Comparison of ENCODE assay signal across 8 cellular contexts in genomic region chr12:111313833-111314259, GRCh38. TPM values are rescaled to one million over a fixed set of nuclear protein-coding genes. Genes with fewer than 3 reads are reported as not detected.
DNase-seq lines count a peak whose midpoint lies in the region; ATAC-seq and TF ChIP-seq lines count a peak whose summit lies in the region.

No MANE protein-coding gene starts in this region.

- H3K27me3 Mint-ChIP-seq in CD8-positive, alpha-beta memory T cell: peaks cover 7 to 32% of the 10 kb centered on the region in 2 donors
- H3K27me3 Mint-ChIP-seq in activated T-cell treated with anti-CD3 and anti-CD28 coated beads, Interleukin-2, amount 50 U/mL, for 72 hours (ENCODE audit: low read depth): peaks cover 6% of the 10 kb centered on the region
- peaks cover 4% of the 10 kb centered on the region for H3K27me3 Mint-ChIP-seq in neural progenitor cell (ENCODE audit: insufficient read depth, low read depth)

- peak overlapping the region in 1 of 7 donors; percentile 11 for H3K4me3 Mint-ChIP-seq in CD8-positive, alpha-beta memory T cell
- no peak overlapping the region for H3K4me3 Mint-ChIP-seq in activated T-cell treated with anti-CD3 and anti-CD28 coated beads, Interleukin-2, amount 50 U/mL, for 72 hours
- H3K4me3 Mint-ChIP-seq in neural progenitor cell: no peak overlapping the region

- H3K4me1 Mint-ChIP-seq in CD8-positive, alpha-beta memory T cell: peaks cover 4 to 6% (median 6%) of the 10 kb centered on the region in 3 donors
- peaks cover 13% of the 10 kb centered on the region for H3K4me1 Mint-ChIP-seq in activated T-cell treated with anti-CD3 and anti-CD28 coated beads, Interleukin-2, amount 50 U/mL, for 72 hours (ENCODE audit: low read depth)
- peaks cover 2% of the 10 kb centered on the region for H3K4me1 Mint-ChIP-seq in neural progenitor cell

- no peaks in the 10 kb centered on the region for H3K36me3 ChIP-seq in CD8-positive, alpha-beta memory T cell (ENCODE audit: insufficient read depth, low read length)
- H3K36me3 ChIP-seq in PC-3 (ENCODE audit: low read depth, low read length): no peaks in the 10 kb centered on the region
- H3K36me3 ChIP-seq in neural progenitor cell: no peaks in the 10 kb centered on the region
- no peaks in the 10 kb centered on the region for H3K36me3 ChIP-seq in stomach

- no peaks in the 10 kb centered on the region for H3K9me3 Mint-ChIP-seq in CD8-positive, alpha-beta memory T cell
- no peaks in the 10 kb centered on the region for H3K9me3 Mint-ChIP-seq in activated T-cell treated with anti-CD3 and anti-CD28 coated beads, Interleukin-2, amount 50 U/mL, for 72 hours
- no peaks in the 10 kb centered on the region for H3K9me3 Mint-ChIP-seq in neural progenitor cell

- no peak overlapping the region for H3K27ac ChIP-seq in CD8-positive, alpha-beta memory T cell (ENCODE audit: low read depth, low read length)
- H3K27ac ChIP-seq in PC-3 (ENCODE audit: low read length): no peak overlapping the region
- H3K27ac ChIP-seq in neural progenitor cell: no peak overlapping the region
- no peak overlapping the region for H3K27ac ChIP-seq in stomach

- BruUV-seq in PC-3 (replicated peaks; lab: Mats Ljungman, UMichigan): no TSS peak

- no peaks in the 10 kb centered on the region for H3K9me3 ChIP-seq in CD8-positive, alpha-beta memory T cell (ENCODE audit: low read length)
- H3K9me3 ChIP-seq in PC-3 (ENCODE audit: low read length): no peaks in the 10 kb centered on the region
- H3K9me3 ChIP-seq in neural progenitor cell (ENCODE audit: low read depth): no peaks in the 10 kb centered on the region
- no peaks in the 10 kb centered on the region for H3K9me3 ChIP-seq in stomach

- no peaks in the 10 kb centered on the region for H3K9me2 ChIP-seq in PC-3 (replicated peaks; ENCODE audit: low read length)

- TF ChIP-seq EP300 in stomach (IDR thresholded peaks at IDR 0.05): no peak

- WGBS in stomach, 5 donors: 1 to 5% (median 2%) methylated on average over 7 to 8 of the region's 8 CpGs

- peak; percentile 42 to 74 (median 59) for DNase-seq in CD8-positive, alpha-beta memory T cell
- peak; percentile 97 for DNase-seq in HuH-7.5 (ENCODE audit: low spot score)
- peak; percentile 87 for DNase-seq in PC-3
- DNase-seq in activated T-cell treated with anti-CD3 and anti-CD28 coated beads, Interleukin-2, amount 50 U/mL, for 72 hours: peak; percentile 68 to 78
- peak; percentile 79 for DNase-seq in fibroblast of pulmonary artery (ENCODE audit: low read depth)
- peak; percentile 87 for DNase-seq in neural progenitor cell (ENCODE audit: low spot score)
- peak; percentile 70 for DNase-seq in stomach

- H3K9ac ChIP-seq in PC-3 (ENCODE audit: low read length): no peak overlapping the region
- no peak overlapping the region for H3K9ac ChIP-seq in neural progenitor cell

- H4K20me1 ChIP-seq in PC-3 (ENCODE audit: low read length) (no peaks in the 10 kb centered on the region), neural progenitor cell (ENCODE audit: low read depth) (no peaks in the 10 kb centered on the region)

- peaks cover 4% of the 10 kb centered on the region for H3K4me1 ChIP-seq in CD8-positive, alpha-beta memory T cell (ENCODE audit: insufficient read depth, low read length)
- H3K4me1 ChIP-seq in PC-3 (ENCODE audit: insufficient read depth, low read length): peaks cover 28% of the 10 kb centered on the region
- no peaks in the 10 kb centered on the region for H3K4me1 ChIP-seq in neural progenitor cell
- H3K4me1 ChIP-seq in stomach: peaks cover 0 to 6% (median 2%) of the 10 kb centered on the region in 4 donors

- H2AFZ ChIP-seq in PC-3 (ENCODE audit: low read length): peak overlapping the region; percentile 75
- no peak overlapping the region for H2AFZ ChIP-seq in neural progenitor cell (replicated peaks)

- no peaks in the 10 kb centered on the region for H3K36me3 Mint-ChIP-seq in CD8-positive, alpha-beta memory T cell
- H3K36me3 Mint-ChIP-seq in activated T-cell treated with anti-CD3 and anti-CD28 coated beads, Interleukin-2, amount 50 U/mL, for 72 hours (ENCODE audit: insufficient read depth in 2 of 2): no peaks in the 10 kb centered on the region
- H3K36me3 Mint-ChIP-seq in neural progenitor cell: no peaks in the 10 kb centered on the region

- peak; percentile 70 for ATAC-seq in PC-3
- ATAC-seq in activated T-cell treated with anti-CD3 and anti-CD28 coated beads, Interleukin-2, amount 50 U/mL, for 72 hours (replicated peaks in 1 of 2): peak; percentile 61 to 62
- no peak for ATAC-seq in HG03175 (IDR thresholded peaks at IDR 0.05; ENCODE audit: unreplicated experiment)

- intact Hi-C loops in PC-3 (cut with micrococcal nuclease) (loop anchor here (2.0 to 5.0 kb wide), 4 partner anchors 42 to 419 kb away; no protein-coding TSS in a partner anchor), stomach (cut with DNase I; ENCODE audit: low total_unique reads) (no loop called here)

- CTCF ChIA-PET in CD8-positive, alpha-beta memory T cell (lab: Charles Lee): interaction anchor here (1.4 to 2.2 kb wide), 4 partner anchors 9 to 426 kb away, joined by 3 to 5 read pairs (median 4); no protein-coding TSS in a partner anchor
- CTCF ChIA-PET in PC-3 (lab: Charles Lee): interaction anchor here (1.5 kb wide), 1 partner anchor 15 kb away, joined by 4 read pairs; no protein-coding TSS in a partner anchor

- H3K79me2 ChIP-seq in PC-3 (ENCODE audit: low read length): no peaks in the 10 kb centered on the region
- H3K79me2 ChIP-seq in neural progenitor cell (ENCODE audit: low read depth): no peaks in the 10 kb centered on the region

- H3K27ac Mint-ChIP-seq in CD8-positive, alpha-beta memory T cell: peak overlapping the region in 1 of 8 donors; percentile 50
- H3K27ac Mint-ChIP-seq in activated T-cell treated with anti-CD3 and anti-CD28 coated beads, Interleukin-2, amount 50 U/mL, for 72 hours: no peak overlapping the region
- H3K27ac Mint-ChIP-seq in neural progenitor cell: no peak overlapping the region

- no peaks in the 10 kb centered on the region for H3K27me3 ChIP-seq in CD8-positive, alpha-beta memory T cell (ENCODE audit: insufficient read depth, low read length, poor library complexity, severe bottlenecking)
- H3K27me3 ChIP-seq in PC-3 (ENCODE audit: low read length) (no peaks in the 10 kb centered on the region), neural progenitor cell (no peaks in the 10 kb centered on the region), stomach (peaks cover 0 to 29% (median 4%) of the 10 kb centered on the region in 3 donors)

- TF ChIP-seq CTCF in PC-3 (conservative IDR thresholded peaks at IDR 0.05; ENCODE audit: low read depth, low read length) (peak; percentile 98), fibroblast of pulmonary artery (IDR thresholded peaks at IDR 0.05; ENCODE audit: low read length, missing control alignments) (peak; percentile 96), neural progenitor cell (IDR thresholded peaks at IDR 0.05) (peak; percentile 95), stomach (IDR thresholded peaks at IDR 0.05) (peak in 5 of 7 experiments; percentile 71 to 92 (median 87))

- H3K4me2 ChIP-seq in PC-3 (ENCODE audit: low read length): peak overlapping the region; percentile 66
- H3K4me2 ChIP-seq in neural progenitor cell: no peak overlapping the region

- H3F3A ChIP-seq in PC-3 (ENCODE audit: low read length, unreplicated experiment) (no peaks in the 10 kb centered on the region), neural progenitor cell (ENCODE audit: low read depth) (no peaks in the 10 kb centered on the region)

- no peak overlapping the region for H3K4me3 ChIP-seq in CD8-positive, alpha-beta memory T cell (ENCODE audit: low read length)
- H3K4me3 ChIP-seq in PC-3 (ENCODE audit: low read length) (0 out of 2 replicates have a peak overlapping the region, but pooled peaks have one; percentile 18), fibroblast of pulmonary artery (replicated peaks; ENCODE audit: low read depth, low read length) (no peak overlapping the region), neural progenitor cell (no peak overlapping the region), stomach (no peak overlapping the region)

- POLR2A ChIA-PET in CD8-positive, alpha-beta memory T cell (lab: Charles Lee): no interaction called here
- POLR2A ChIA-PET in PC-3 (lab: Charles Lee; ENCODE audit: unreplicated experiment): no interaction called here

- no peak for TF ChIP-seq POLR2A in stomach (IDR thresholded peaks at IDR 0.05)

RNA-seq across cellular contexts. Expression of gene PHETA1, which starts 55.0 kb away (rescaled TPM):
- total RNA-seq in CD8-positive, alpha-beta memory T cell: 1 to 10 TPM; 3.8 to 3.9 TPM
- 1.8 TPM for polyA plus RNA-seq in CD8-positive, alpha-beta memory T cell
- total RNA-seq in PC-3 (2014; rRNA removed): 18.6 and 22.8 TPM in 2 replicates
- total RNA-seq in activated T-cell treated with anti-CD3 and anti-CD28 coated beads, Interleukin-2, amount 50 U/mL, for 72 hours: 1 to 10 TPM; 1.0 to 2.2 TPM
- 1.5 and 12.8 TPM in 2 replicates for total RNA-seq in neural progenitor cell (ENCODE audit: low replicate concordance)
- total RNA-seq in stomach: 10 to 100 TPM in 4 of 5 donors, 1 to 10 TPM in 1; 7.0 to 59.3 (median 18.7) TPM
- polyA plus RNA-seq in stomach: 10 to 100 TPM; 13.3 to 42.0 (median 16.8) TPM
